Comparison of ENCODE assay signal across 14 cellular contexts in the genomic region with DNA sequence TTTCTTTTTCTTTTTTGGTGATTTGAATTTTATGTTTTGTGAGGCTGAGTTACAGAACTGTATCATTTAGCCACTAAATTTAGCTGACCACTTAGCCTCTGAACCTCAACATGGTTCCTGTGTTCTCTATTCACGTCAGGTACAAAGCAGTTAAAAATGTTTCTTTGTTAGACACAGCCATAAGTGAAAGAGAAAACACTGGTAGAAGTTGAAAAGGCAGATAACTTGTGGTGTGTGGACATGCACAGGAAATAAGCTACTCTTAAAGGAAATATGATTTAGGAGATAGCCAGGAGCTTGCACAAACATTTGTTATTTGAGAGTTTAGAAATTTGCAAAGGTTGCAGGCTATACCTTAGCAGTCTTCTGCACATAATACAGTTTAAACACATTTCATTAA.
DNase-seq lines count a peak whose midpoint lies in the region; ATAC-seq, FAIRE-seq and TF ChIP-seq lines count a peak whose summit lies in the region.
"Had no signal": no experiment of that assay in that cellular context is flagged by ENCODE, and none has a peak within 500 bp of the region (broad histone marks: within the 10 kb centered on the region; RNA-seq: fewer than 3 reads in every experiment).

No MANE protein-coding gene starts in this region.

- no peak overlapping the region for H3K4me2 ChIP-seq in GM12878 (ENCODE audit: control insufficient read depth, insufficient read depth)
- H3K4me2 ChIP-seq: BLaER1 had no signal

- no peak for TF ChIP-seq CTCF in GM12865 (IDR thresholded peaks at IDR 0.05; ENCODE audit: insufficient read depth, low read depth, low read length, missing control alignments)
- TF ChIP-seq CTCF in GM12878 (IDR thresholded peaks at IDR 0.05 in 2 of 3, conservative IDR thresholded peaks at IDR 0.05 in 1 of 3; ENCODE audit: control insufficient read depth in 2 of 3, extremely low read depth in 1 of 3, insufficient read depth in 1 of 3, low read depth in 3 of 3, low read length in 3 of 3): no peak
- TF ChIP-seq CTCF in uterus (IDR thresholded peaks at IDR 0.05): no peak

- POLR2A ChIA-PET in GM12878 (lab: Charles Lee): no interaction called here

- no TSS peak for BruUV-seq in GM12878 (replicated peaks; lab: Mats Ljungman, UMichigan)

- intact Hi-C loops in GM12878 (cut with micrococcal nuclease; ENCODE audit: unreplicated experiment) (no loop called here), uterus (cut with DNase I; ENCODE audit: low total_unique reads) (no loop called here)

- DNase-seq in GM12865 (ENCODE audit: low read depth) (peak; percentile 50), GM12878 (ENCODE audit: low read depth, low spot score) (no peak), NCI-H748 treated with DMSO at 0.1 percent for 48 hours (lab: John Stamatoyannopoulos, UW) (no peak), SJCRH30 (no peak), uterus (no peak)
- peak; percentile 41 for DNase-seq in Jurkat, Clone E6-1 (ENCODE audit: low read depth, low spot score)
- DNase-seq: midbrain; NCI-H2171 treated with DMSO at 0.1 percent for 48 hours; stimulated activated CD4-positive, alpha-beta T cell treated with anti-CD3 and anti-CD28 coated beads, Interleukin-1b, Interleukin-23, amount 100 ng/mL, for 48 hours; T1000 had no signal

- H3K27ac ChIP-seq in GM12878 (ENCODE audit: control insufficient read depth, insufficient read depth): no peak overlapping the region
- H3K27ac ChIP-seq in SJCRH30: no peak overlapping the region
- no peak overlapping the region for H3K27ac ChIP-seq in uterus
- H3K27ac ChIP-seq: BLaER1 had no signal

- TF ChIP-seq POLR2A in GM12878 (IDR thresholded peaks at IDR 0.05; ENCODE audit: low read depth, low read length) (no peak), uterus (IDR thresholded peaks at IDR 0.05) (no peak)

- TF ChIP-seq RAD21 in GM12878 (IDR thresholded peaks at IDR 0.05; ENCODE audit: insufficient read depth, low read depth, low read length): no peak

- H3K4me3 ChIP-seq in GM12865 (ENCODE audit: low read depth, low read length): no peak overlapping the region
- H3K4me3 ChIP-seq in Jurkat, Clone E6-1 (ENCODE audit: low read length): no peak overlapping the region
- no peak overlapping the region for H3K4me3 ChIP-seq in GM12878
- H3K4me3 ChIP-seq in SJCRH30: no peak overlapping the region
- no peak overlapping the region for H3K4me3 ChIP-seq in uterus
- H3K4me3 ChIP-seq: BLaER1 had no signal

- H3K27me3 ChIP-seq in GM12878 (replicated peaks in 1 of 2; ENCODE audit: control insufficient read depth in 2 of 2, insufficient read depth in 2 of 2, low read length in 1 of 2): no peaks in the 10 kb centered on the region
- H3K27me3 ChIP-seq in SJCRH30: no peaks in the 10 kb centered on the region
- peaks cover 0 to 3% of the 10 kb centered on the region in 2 donors for H3K27me3 ChIP-seq in uterus
- H3K27me3 ChIP-seq: BLaER1 had no signal

- no peak overlapping the region for H3K9ac ChIP-seq in GM12878 (ENCODE audit: control insufficient read depth, insufficient read depth, low read length)
- H3K9ac ChIP-seq: BLaER1 had no signal

- RAD21 ChIA-PET in GM12878 (lab: Charles Lee; ENCODE audit: unreplicated experiment): interaction anchor here (1.4 kb wide), 1 partner anchor 185 kb away, joined by 3 read pairs; no protein-coding TSS in a partner anchor

- no peaks in the 10 kb centered on the region for H4K20me1 ChIP-seq in GM12878 (ENCODE audit: control insufficient read depth, insufficient read depth)
- H4K20me1 ChIP-seq: BLaER1 had no signal

- peak; percentile 59 for ATAC-seq in GM19351 (IDR thresholded peaks at IDR 0.05; ENCODE audit: unreplicated experiment)
- peak; percentile 53 for ATAC-seq in GM12878
- ATAC-seq in HG03457 (IDR thresholded peaks at IDR 0.05; ENCODE audit: unreplicated experiment): no peak
- ATAC-seq: Panc1 had no signal

- in situ Hi-C loops in GM12878 (cut with MboI): no loop called here

- peaks cover 6% of the 10 kb centered on the region for H3K4me1 ChIP-seq in GM12878 (ENCODE audit: control insufficient read depth, insufficient read depth, low read length)
- no peaks in the 10 kb centered on the region for H3K4me1 ChIP-seq in SJCRH30
- no peaks in the 10 kb centered on the region for H3K4me1 ChIP-seq in uterus
- H3K4me1 ChIP-seq: BLaER1 had no signal

- TF ChIP-seq EP300 in GM12878 (IDR thresholded peaks at IDR 0.05; ENCODE audit: borderline replicate concordance in 1 of 2, control insufficient read depth in 1 of 2, low read depth in 2 of 2, low read length in 2 of 2): no peak

- no peaks in the 10 kb centered on the region for H3K36me3 ChIP-seq in GM12878 (ENCODE audit: control insufficient read depth in 2 of 2, insufficient read depth in 2 of 2, low read length in 1 of 2)
- H3K36me3 ChIP-seq in SJCRH30: no peaks in the 10 kb centered on the region
- no peaks in the 10 kb centered on the region for H3K36me3 ChIP-seq in uterus
- H3K36me3 ChIP-seq: BLaER1 had no signal

- SMC1A ChIA-PET in GM12878 (lab: Charles Lee; ENCODE audit: uncharacterized antibody, unreplicated experiment): interaction anchor here (0.6 to 4.8 kb wide), 6 partner anchors 9 to 219 kb away, joined by 3 to 22 read pairs (median 4); no protein-coding TSS in a partner anchor

- H2AFZ ChIP-seq in GM12878 (ENCODE audit: control insufficient read depth, low read depth, low read length): peak overlapping the region; percentile 25; the same call in 1 of the 2 replicates

- no peaks in the 10 kb centered on the region for H3K9me3 ChIP-seq in GM12878 (replicated peaks; ENCODE audit: control insufficient read depth, insufficient read depth, low read length)
- H3K9me3 ChIP-seq in SJCRH30 (replicated peaks): no peaks in the 10 kb centered on the region
- no peaks in the 10 kb centered on the region for H3K9me3 ChIP-seq in uterus
- H3K9me3 ChIP-seq: BLaER1 had no signal

- H3K79me2 ChIP-seq in GM12878 (ENCODE audit: control insufficient read depth, insufficient read depth, low read length): no peaks in the 10 kb centered on the region

- CTCF ChIA-PET in GM12878 (lab: Yijun Ruan, JAX): interaction anchor here (1.0 to 5.2 kb wide), 5 partner anchors 9 to 533 kb away, joined by 3 to 27 read pairs (median 3); no protein-coding TSS in a partner anchor

- 0% methylated on average over 1 of the region's 1 CpG for WGBS in GM12878 (ENCODE audit: insufficient coverage, insufficient replicate concordance, low lambda C conversion rate, missing lambda C conversion rate)

- FAIRE-seq in GM12878 (lab: Jason Lieb, UNC): no peak

TF ChIP-seq in GM12878, 131 proteins besides CTCF, POLR2A, EP300 and RAD21:
- TF ChIP-seq RUNX3 (IDR thresholded peaks at IDR 0.05; ENCODE audit: low read length) (peak; percentile 48), CREM (IDR thresholded peaks at IDR 0.05; ENCODE audit: low read depth) (no peak)

Comparison
In these comparisons a context has a peak if more than half of its experiments do, and no peak if none do; other contexts are left out.
1. DNase-seq: peak in GM12865 (single experiment) and Jurkat, Clone E6-1 (single experiment); none in GM12878 (single experiment), NCI-H748 treated with DMSO at 0.1 percent for 48 hours (single experiment), SJCRH30 (0 of 2) and uterus (0 of 2).